11 cellular contexts compared by ENCODE assay signal in genomic region chr1:66438062-66438970, GRCh38.
DNase-seq lines count a peak whose midpoint lies in the region; ATAC-seq, FAIRE-seq and TF ChIP-seq lines count a peak whose summit lies in the region.
"Had no signal": no experiment of that assay in that cellular context is flagged by ENCODE, and none has a peak within 500 bp of the region (broad histone marks: within the 10 kb centered on the region; RNA-seq: fewer than 3 reads in every experiment).

No MANE protein-coding gene starts in this region.

- no peaks in the 10 kb centered on the region for H3K27me3 Mint-ChIP-seq in activated naive CD8-positive, alpha-beta T cell treated with anti-CD3 and anti-CD28 coated beads, Interleukin-2, amount 50 U/mL, for 24 hours

- H3K36me3 Mint-ChIP-seq in activated naive CD8-positive, alpha-beta T cell treated with anti-CD3 and anti-CD28 coated beads, Interleukin-2, amount 50 U/mL, for 24 hours (ENCODE audit: low read depth) = no peaks in the 10 kb centered on the region

- peaks cover 45% of the 10 kb centered on the region for H3K4me1 Mint-ChIP-seq in activated naive CD8-positive, alpha-beta T cell treated with anti-CD3 and anti-CD28 coated beads, Interleukin-2, amount 50 U/mL, for 24 hours

- peak overlapping the region; percentile 39 for H3K4me3 Mint-ChIP-seq in activated naive CD8-positive, alpha-beta T cell treated with anti-CD3 and anti-CD28 coated beads, Interleukin-2, amount 50 U/mL, for 24 hours

- no peak for DNase-seq in GM19239 (ENCODE audit: insufficient read length, low spot score)
- peak; percentile 5 for DNase-seq in MG63
- DNase-seq in activated naive CD8-positive, alpha-beta T cell treated with anti-CD3 and anti-CD28 coated beads, Interleukin-2, amount 50 U/mL, for 24 hours = no peak
- no peak for DNase-seq in left ventricle myocardium inferior
- no peak for DNase-seq in SKM-1 (lab: John Stamatoyannopoulos, UW; ENCODE audit: unreplicated experiment)
- DNase-seq in activated effector memory CD4-positive, alpha-beta T cell treated with anti-CD3 and anti-CD28 coated beads, Interleukin-2, amount 50 U/mL, for 16 hours = no peak
- DNase-seq: NCI-H2029 treated with DMSO at 0.1 percent for 48 hours, posterior cingulate gyrus had no signal

- intact Hi-C loops in left ventricle myocardium inferior (cut with micrococcal nuclease) = no loop called here

- H3K4me2 ChIP-seq in BLaER1 treated with 17β-estradiol and CSF1 and Interleukin-3, amounts not matched to agents 10 nM and 100 nM = peak overlapping the region; percentile 51 to 83 (median 69)

- no peaks in the 10 kb centered on the region for H3K27me3 ChIP-seq in BLaER1 treated with 17β-estradiol and CSF1 and Interleukin-3, amounts not matched to agents 10 nM and 100 nM
- H3K27me3 ChIP-seq in MG63 (no peaks in the 10 kb centered on the region), left ventricle myocardium inferior (ENCODE audit: low read depth) (no peaks in the 10 kb centered on the region)

- H3K36me3 ChIP-seq in BLaER1 treated with 17β-estradiol and CSF1 and Interleukin-3, amounts not matched to agents 10 nM and 100 nM = no peaks in the 10 kb centered on the region
- H3K36me3 ChIP-seq in MG63 = no peaks in the 10 kb centered on the region
- H3K36me3 ChIP-seq in left ventricle myocardium inferior = no peaks in the 10 kb centered on the region

- ATAC-seq in activated naive CD8-positive, alpha-beta T cell treated with anti-CD3 and anti-CD28 coated beads, Interleukin-2, amount 50 U/mL, for 24 hours = no peak
- no peak for ATAC-seq in HG03469 (IDR thresholded peaks at IDR 0.05; ENCODE audit: unreplicated experiment)

- no peaks in the 10 kb centered on the region for H3K9me3 Mint-ChIP-seq in activated naive CD8-positive, alpha-beta T cell treated with anti-CD3 and anti-CD28 coated beads, Interleukin-2, amount 50 U/mL, for 24 hours

- peak; percentile 90 for FAIRE-seq in GM19239 (lab: Jason Lieb, UNC)
- FAIRE-seq: D721Med had no signal

- H3K4me3 ChIP-seq in BLaER1 treated with 17β-estradiol and CSF1 and Interleukin-3, amounts not matched to agents 10 nM and 100 nM = peak overlapping the region in 2 of 10 experiments; percentile 8 to 30; a peak in 1 of 20 replicates
- H3K4me3 ChIP-seq in MG63 (peak overlapping the region; percentile 9; the same call in 1 of the 2 replicates), left ventricle myocardium inferior (no peak overlapping the region)

- no peaks in the 10 kb centered on the region for H3K9me3 ChIP-seq in BLaER1 treated with 17β-estradiol and CSF1 and Interleukin-3, amounts not matched to agents 10 nM and 100 nM (replicated peaks in 1 of 11)
- no peaks in the 10 kb centered on the region for H3K9me3 ChIP-seq in MG63
- H3K9me3 ChIP-seq in left ventricle myocardium inferior (replicated peaks) = no peaks in the 10 kb centered on the region

- H3K27ac Mint-ChIP-seq in activated naive CD8-positive, alpha-beta T cell treated with anti-CD3 and anti-CD28 coated beads, Interleukin-2, amount 50 U/mL, for 24 hours = peak overlapping the region; percentile 75

- no peaks in the 10 kb centered on the region for H4K20me1 ChIP-seq in BLaER1 treated with 17β-estradiol and CSF1 and Interleukin-3, amounts not matched to agents 10 nM and 100 nM

- peak overlapping the region; percentile 61 to 90 (median 84); a peak in 21 of 22 replicates for H3K27ac ChIP-seq in BLaER1 treated with 17β-estradiol and CSF1 and Interleukin-3, amounts not matched to agents 10 nM and 100 nM
- H3K27ac ChIP-seq in left ventricle myocardium inferior (replicated peaks) = no peak overlapping the region

- TF ChIP-seq CTCF in left ventricle myocardium inferior (IDR thresholded peaks at IDR 0.05; ENCODE audit: borderline replicate concordance) = no peak

- peaks cover 17 to 50% (median 34%) of the 10 kb centered on the region in 10 experiments for H3K4me1 ChIP-seq in BLaER1 treated with 17β-estradiol and CSF1 and Interleukin-3, amounts not matched to agents 10 nM and 100 nM
- peaks cover 8% of the 10 kb centered on the region for H3K4me1 ChIP-seq in left ventricle myocardium inferior

- peak overlapping the region in 9 of 11 experiments; percentile 29 to 72 (median 60); a peak in 17 of 22 replicates for H3K9ac ChIP-seq in BLaER1 treated with 17β-estradiol and CSF1 and Interleukin-3, amounts not matched to agents 10 nM and 100 nM
